Comparison of ENCODE assay signal across 9 cellular contexts in genomic region chr19:3576696-3577443, GRCh38. TPM values are rescaled to one million over a fixed set of nuclear protein-coding genes. Genes with fewer than 3 reads are reported as not detected.
DNase-seq lines count a peak whose midpoint lies in the region; ATAC-seq and TF ChIP-seq lines count a peak whose summit lies in the region.
"Had no signal": no experiment of that assay in that cellular context is flagged by ENCODE, and none has a peak within 500 bp of the region (broad histone marks: within the 10 kb centered on the region; RNA-seq: fewer than 3 reads in every experiment).

No MANE protein-coding gene starts in this region.

- H3K27ac Mint-ChIP-seq in IgD-negative memory B cell: no peak overlapping the region

- H3K27me3 Mint-ChIP-seq in IgD-negative memory B cell: no peaks in the 10 kb centered on the region

- peaks cover 4 to 7% (median 5%) of the 10 kb centered on the region in 3 donors for H3K4me1 Mint-ChIP-seq in IgD-negative memory B cell

- peak; percentile 53 to 66 for DNase-seq in erythroblast (lab: John Stamatoyannopoulos, UW)
- peak; percentile 70 to 75 for DNase-seq in lung microvascular endothelial cell (ENCODE audit: low read depth in 2 of 2)
- peak in 1 of 2 donors; percentile 71 for DNase-seq in suprapubic skin (ENCODE audit: low spot score in 2 of 2)
- no peak for DNase-seq in amniotic stem cell (lab: John Stamatoyannopoulos, UW)
- DNase-seq: activated T-cell treated with anti-CD3 and anti-CD28 coated beads, Interleukin-2, amount 50 U/mL, for 4 hours had no signal

- H3K36me3 Mint-ChIP-seq in IgD-negative memory B cell: peaks cover 7% of the 10 kb centered on the region

- H3K36me3 ChIP-seq in suprapubic skin: peaks cover 4% of the 10 kb centered on the region

- H3K27ac ChIP-seq in suprapubic skin: no peak overlapping the region

- peaks cover 43% of the 10 kb centered on the region for H3K4me1 ChIP-seq in suprapubic skin

- no peak for ATAC-seq in GM19395 (IDR thresholded peaks at IDR 0.05; ENCODE audit: unreplicated experiment)
- ATAC-seq in GM18861 (IDR thresholded peaks at IDR 0.05; ENCODE audit: unreplicated experiment): no peak
- no peak for ATAC-seq in GM18873 (IDR thresholded peaks at IDR 0.05; ENCODE audit: low FRiP score, unreplicated experiment)
- ATAC-seq: activated T-cell treated with anti-CD3 and anti-CD28 coated beads, Interleukin-2, amount 50 U/mL, for 4 hours had no signal

- H3K9me3 ChIP-seq in suprapubic skin: no peaks in the 10 kb centered on the region

- TF ChIP-seq CTCF in suprapubic skin (IDR thresholded peaks at IDR 0.05): no peak

- H3K4me3 ChIP-seq in suprapubic skin: peak overlapping the region; percentile 40

- WGBS in suprapubic skin: 47% methylated on average over 60 of the region's 78 CpGs

- H3K9me3 Mint-ChIP-seq in IgD-negative memory B cell: no peaks in the 10 kb centered on the region
- H3K9me3 Mint-ChIP-seq: activated T-cell treated with anti-CD3 and anti-CD28 coated beads, Interleukin-2, amount 50 U/mL, for 4 hours had no signal

- peak overlapping the region in 3 of 4 donors; percentile 38 to 84 (median 65) for H3K4me3 Mint-ChIP-seq in IgD-negative memory B cell
- H3K4me3 Mint-ChIP-seq: activated T-cell treated with anti-CD3 and anti-CD28 coated beads, Interleukin-2, amount 50 U/mL, for 4 hours had no signal

- no peaks in the 10 kb centered on the region for H3K27me3 ChIP-seq in suprapubic skin

- TF ChIP-seq EP300 in suprapubic skin (IDR thresholded peaks at IDR 0.05): no peak

- TF ChIP-seq POLR2A in erythroblast (IDR thresholded peaks at IDR 0.05; ENCODE audit: low read length): no peak
- no peak for TF ChIP-seq POLR2A in suprapubic skin (IDR thresholded peaks at IDR 0.05)

RNA-seq across cellular contexts. Expression of gene HMG20B, which starts 4.1 kb away (rescaled TPM):
- polyA plus RNA-seq in IgD-negative memory B cell: 49.3 TPM
- total RNA-seq in lung microvascular endothelial cell (59.1 and 60.5 TPM in 2 replicates), suprapubic skin (100 to 1,000 TPM in 3 of 4 donors, 10 to 100 TPM in 1; 87.9 to 135 (median 118) TPM)

RNA-seq across cellular contexts. Expression of gene GIPC3, which starts 8.4 kb away (rescaled TPM):
- not detected for polyA plus RNA-seq in IgD-negative memory B cell
- total RNA-seq in lung microvascular endothelial cell: 0.20 and 0.65 TPM in 2 replicates
- total RNA-seq in suprapubic skin: under 1 TPM; 0.19 to 0.89 (median 0.37) TPM

RNA-seq across cellular contexts. Expression of gene MFSD12, which starts 19.5 kb away (rescaled TPM):
- 51.9 TPM for polyA plus RNA-seq in IgD-negative memory B cell
- total RNA-seq in lung microvascular endothelial cell (47.5 and 84.7 TPM in 2 replicates), suprapubic skin (100 to 1,000 TPM in 2 of 4 donors, 10 to 100 TPM in 2; 60.4 to 206 (median 119) TPM)

RNA-seq across cellular contexts. Expression of gene TBXA2R, which starts 29.8 kb away (rescaled TPM):
- polyA plus RNA-seq in IgD-negative memory B cell: 3.3 TPM
- total RNA-seq in lung microvascular endothelial cell (0.99 and 1.5 TPM in 2 replicates), suprapubic skin (under 1 TPM; 0.32 to 0.85 (median 0.41) TPM)

RNA-seq across cellular contexts. Expression of gene TEKTIP1, which starts 37.9 kb away (rescaled TPM):
- polyA plus RNA-seq in IgD-negative memory B cell: not detected
- total RNA-seq in lung microvascular endothelial cell (not detected in 2 replicates), suprapubic skin (1 to 10 TPM in 2 of 4 donors, not detected in 2; 2.4 to 5.2 TPM)
